4 cellular contexts compared by ENCODE assay signal in genomic region chr14:19482093-19482492, GRCh38. TPM values are rescaled to one million over a fixed set of nuclear protein-coding genes. Genes with fewer than 3 reads are reported as not detected.
"Had no signal": no experiment of that assay in that cellular context is flagged by ENCODE, and none has a peak within 500 bp of the region (broad histone marks: within the 10 kb centered on the region; RNA-seq: fewer than 3 reads in every experiment).

No MANE protein-coding gene starts in this region.

RNA-seq across cellular contexts. Expression of gene POTEG, which starts 48.0 kb away (rescaled TPM):
- total RNA-seq: LHCN-M2, M059J, MCF 10A, NCI-H460 had no signal
